In the genomic region with DNA sequence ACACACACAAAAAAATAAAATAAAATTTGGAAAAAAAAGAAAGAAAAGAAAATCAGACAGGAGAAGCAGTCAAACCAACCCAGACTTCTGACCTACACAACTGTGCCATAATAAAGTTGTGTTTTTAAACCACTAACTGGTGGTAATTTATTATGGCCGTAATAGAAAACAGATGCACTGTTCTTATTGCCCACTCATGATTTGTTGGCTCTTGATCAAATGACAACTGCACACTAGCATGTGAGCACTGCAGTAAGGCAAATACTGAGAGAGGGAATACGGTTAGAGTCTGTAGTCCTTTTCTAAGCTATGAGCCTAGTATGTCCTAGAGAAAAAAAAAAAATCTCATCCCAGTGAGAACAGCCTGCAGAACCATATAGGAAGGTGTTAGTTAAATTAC, we compare ENCODE assay signal across 24 cellular contexts.
"Had no signal": no experiment of that assay in that cellular context is flagged by ENCODE, and none has a peak within 500 bp of the region (broad histone marks: within the 10 kb centered on the region; RNA-seq: fewer than 3 reads in every experiment).

No MANE protein-coding gene starts in this region.

- DNase-seq: activated CD4-positive, alpha-beta memory T cell treated with anti-CD3 and anti-CD28 coated beads, Interleukin-2, amount 10 ng/mL, durations not matched to agents 7 days and 5 days; activated CD4-positive, alpha-beta T cell treated with anti-CD3 and anti-CD28 coated beads, Interleukin-2, amount 10 ng/mL, durations not matched to agents 24 days and 14 days; activated gamma-delta T cell; activated naive CD4-positive, alpha-beta T cell treated with anti-CD3 and anti-CD28 coated beads, Interleukin-2, amount 50 U/mL, for 16 hours; activated naive CD8-positive, alpha-beta T cell treated with anti-CD3 and anti-CD28 coated beads, Interleukin-2, amount 50 U/mL, for 24 hours; activated T-cell treated with anti-CD3 and anti-CD28 coated beads, Interleukin-2, amount 50 U/mL, for 72 hours; cerebellar nuclear complex; esophagus squamous epithelium; foreskin fibroblast; heart right ventricle; islet precursor cell; left cardiac atrium; lower lobe of right lung; naive B cell; occipital lobe; right lobe of liver; stimulated activated CD4-positive, alpha-beta T cell treated with anti-CD3 and anti-CD28 coated beads, Interleukin-1b, Interleukin-23, amount 100 ng/mL, for 48 hours; stimulated activated naive CD8-positive, alpha-beta T cell treated with anti-CD3 and anti-CD28 coated beads, Interleukin-15, amount 100 ng/mL, for 72 hours; trophoblast cell; uterus had no signal

- H3K4me1 ChIP-seq: esophagus squamous epithelium, lower lobe of right lung, right lobe of liver, uterus had no signal

- ATAC-seq: activated CD4-positive, CD25-positive, alpha-beta regulatory T cell treated with anti-CD3 and anti-CD28 coated beads, Interleukin-2, amount 50 U/mL, for 24 hours; activated naive CD8-positive, alpha-beta T cell treated with anti-CD3 and anti-CD28 coated beads, Interleukin-2, amount 50 U/mL, for 24 hours; activated T-cell treated with anti-CD3 and anti-CD28 coated beads, Interleukin-2, amount 50 U/mL, for 72 hours; heart right ventricle; left cardiac atrium; lower lobe of right lung; right lobe of liver; stimulated activated naive CD8-positive, alpha-beta T cell treated with anti-CD3 and anti-CD28 coated beads, Interleukin-15, amount 100 ng/mL, for 72 hours had no signal

- H3K9me3 ChIP-seq: esophagus squamous epithelium, heart right ventricle, lower lobe of right lung, right lobe of liver, uterus had no signal

- H3K27me3 ChIP-seq: esophagus squamous epithelium, heart right ventricle, right lobe of liver, uterus had no signal

- H3K36me3 ChIP-seq: esophagus squamous epithelium, heart right ventricle, lower lobe of right lung, right lobe of liver, uterus had no signal

- H3K27ac ChIP-seq: coronary artery, esophagus squamous epithelium, heart right ventricle, lower lobe of right lung, right lobe of liver, skin epidermis, uterus, VCaP had no signal

- H3K4me3 ChIP-seq: coronary artery, esophagus squamous epithelium, heart right ventricle, lower lobe of right lung, right lobe of liver, skin epidermis, uterus had no signal
